28 cellular contexts compared by ENCODE assay signal in the genomic region with DNA sequence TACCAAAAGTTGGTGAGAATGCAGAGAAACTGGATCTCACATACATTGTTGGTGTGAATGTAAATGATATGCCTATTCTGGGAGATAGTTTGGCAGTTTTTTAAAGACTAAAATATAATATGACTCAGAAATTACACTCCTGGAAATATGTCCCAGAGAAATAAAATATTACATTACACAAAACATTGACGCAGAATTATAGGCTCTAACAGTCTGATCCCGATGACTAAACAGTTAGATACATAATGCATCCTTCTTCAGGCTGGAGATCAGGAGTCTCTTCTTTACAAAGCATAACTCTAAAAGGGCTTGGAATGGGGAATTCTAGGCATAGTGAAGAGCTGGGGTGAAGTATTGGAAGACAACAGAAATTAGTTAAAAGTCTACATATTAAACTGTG.
"Had no signal": no experiment of that assay in that cellular context is flagged by ENCODE, and none has a peak within 500 bp of the region (broad histone marks: within the 10 kb centered on the region; RNA-seq: fewer than 3 reads in every experiment).

No MANE protein-coding gene starts in this region.

- FAIRE-seq: bronchial epithelial cell, TTC549 had no signal

- H3K27me3 ChIP-seq: ascending aorta, cardiac muscle cell had no signal

- H3K4me3 ChIP-seq: ascending aorta, cardiac muscle cell had no signal

- DNase-seq: activated B cell treated with CpG ODN at 0.5 μM for 24 hours; activated CD4-positive, alpha-beta memory T cell treated with anti-CD3 and anti-CD28 coated beads for 36 hours; activated CD4-positive, alpha-beta T cell treated with anti-CD3 and anti-CD28 coated beads for 4 hours; activated CD4-positive, alpha-beta T cell treated with anti-CD3 and anti-CD28 coated beads, Interleukin-2, amount 10 ng/mL, durations not matched to agents 24 days and 14 days; activated CD4-positive, alpha-beta T cell treated with anti-CD3 and anti-CD28 coated beads, Interleukin-2, amount 50 U/mL, for 1 hour; activated CD4-positive, alpha-beta T cell treated with anti-CD3 and anti-CD28 coated beads, Interleukin-2, amount 50 U/mL, for 4 hours; activated CD4-positive, CD25-positive, alpha-beta regulatory T cell treated with anti-CD3 and anti-CD28 coated beads, Interleukin-2, amount 50 U/mL, for 72 hours; activated CD8-positive, alpha-beta memory T cell treated with anti-CD3 and anti-CD28 coated beads, Interleukin-2, amount 50 U/mL, for 4 hours; activated CD8-positive, alpha-beta T cell treated with anti-CD3 and anti-CD28 coated beads for 36 hours; activated effector memory CD4-positive, alpha-beta T cell treated with Interleukin-2 at 50 U/mL for 16 hours; activated gamma-delta T cell; activated naive CD4-positive, alpha-beta T cell treated with anti-CD3 and anti-CD28 coated beads, Interleukin-2, amount 10 ng/mL, durations not matched to agents 7 days and 5 days; activated naive CD4-positive, alpha-beta T cell treated with Interleukin-2 at 50 U/mL for 16 hours; activated naive CD8-positive, alpha-beta T cell treated with anti-CD3 and anti-CD28 coated beads, Interleukin-2, amount 10 ng/mL, durations not matched to agents 7 days and 5 days; activated naive CD8-positive, alpha-beta T cell treated with anti-CD3 and anti-CD28 coated beads, Interleukin-2, amount 50 U/mL, for 24 hours; activated T-cell treated with anti-CD3 and anti-CD28 coated beads for 4 hours; activated T-cell treated with anti-CD3 and anti-CD28 coated beads, Interleukin-2, amount 50 U/mL, for 1 hour; activated T-cell treated with anti-CD3 and anti-CD28 coated beads, Interleukin-2, amount 50 U/mL, for 48 hours; amygdala; anterior cingulate cortex; caudate nucleus; cerebellar nuclear complex; T-helper 2 cell; T-helper 9 cell had no signal

- H3K4me1 ChIP-seq: ascending aorta had no signal

- H3K36me3 ChIP-seq: ascending aorta, cardiac muscle cell had no signal

- ATAC-seq: activated CD8-positive, alpha-beta T cell treated with anti-CD3 and anti-CD28 coated beads for 36 hours; activated naive CD8-positive, alpha-beta T cell treated with anti-CD3 and anti-CD28 coated beads, Interleukin-2, amount 50 U/mL, for 24 hours had no signal
